22 cellular contexts compared by ENCODE assay signal in genomic region chr2:159072795-159073194, GRCh38.
A peak's percentile ranks its signal among the peaks of the same experiment; 100 is the strongest.
DNase-seq lines count a peak whose midpoint lies in the region; ATAC-seq and TF ChIP-seq lines count a peak whose summit lies in the region.
"Had no signal": no experiment of that assay in that cellular context is flagged by ENCODE, and none has a peak within 500 bp of the region (broad histone marks: within the 10 kb centered on the region; RNA-seq: fewer than 3 reads in every experiment).

No MANE protein-coding gene starts in this region.

- DNase-seq in M059J (ENCODE audit: low read depth) = peak; percentile 80
- no peak for DNase-seq in chondrocyte (ENCODE audit: low spot score)
- DNase-seq in posterior vena cava (ENCODE audit: low spot score) = no peak
- DNase-seq: activated CD4-positive, alpha-beta T cell treated with anti-CD3 and anti-CD28 coated beads, Interleukin-2, amount 50 U/mL, for 1 hour; activated naive CD8-positive, alpha-beta T cell treated with anti-CD3 and anti-CD28 coated beads, Interleukin-2, amount 50 U/mL, for 24 hours; activated T-cell treated with anti-CD3 and anti-CD28 coated beads, Interleukin-2, amount 50 U/mL, for 48 hours; CD4-positive, CD25-positive, alpha-beta regulatory T cell; naive thymus-derived CD4-positive, alpha-beta T cell; NCI-H1092 treated with DMSO at 0.1 percent for 48 hours; NCI-H2171 treated with DMSO at 0.1 percent for 48 hours; NK-92 treated with Interleukin-12 subunit alpha and Interleukin-12 subunit beta, amount 100 ng/mL, for 24 hours; retina; SIG-M5; stimulated activated CD4-positive, alpha-beta T cell treated with anti-CD3 and anti-CD28 coated beads, Interleukin-2, amount 100 ng/mL, for 24 hours; T1000; upper lobe of left lung had no signal

- H3K27ac ChIP-seq in gastroesophageal sphincter = peak overlapping the region in 3 of 4 donors; percentile 23 to 50 (median 47)
- peak overlapping the region; percentile 47 for H3K27ac ChIP-seq in subcutaneous abdominal adipose tissue (ENCODE audit: low read depth, low read length)

- WGBS in gastroesophageal sphincter (ENCODE audit: low coverage in 1 of 2), 2 donors = 42 to 55% methylated on average over 2 of the region's 2 CpGs

- no peak for TF ChIP-seq CTCF in chondrocyte (IDR thresholded peaks at IDR 0.05)
- TF ChIP-seq CTCF in gastroesophageal sphincter (IDR thresholded peaks at IDR 0.05) = no peak

- H3K4me1 Mint-ChIP-seq in chondrocyte (ENCODE audit: low read depth) = peaks cover 61% of the 10 kb centered on the region
- H3K4me1 Mint-ChIP-seq: activated naive CD8-positive, alpha-beta T cell treated with anti-CD3 and anti-CD28 coated beads, Interleukin-2, amount 50 U/mL, for 24 hours; CD4-positive, CD25-positive, alpha-beta regulatory T cell had no signal

- no peak for ATAC-seq in gastroesophageal sphincter
- ATAC-seq in GM21360 (IDR thresholded peaks at IDR 0.05; ENCODE audit: unreplicated experiment) = no peak
- ATAC-seq in GM18519 (IDR thresholded peaks at IDR 0.05; ENCODE audit: low FRiP score, unreplicated experiment) = no peak
- ATAC-seq in HG02840 (IDR thresholded peaks at IDR 0.05; ENCODE audit: low FRiP score, unreplicated experiment) = no peak
- ATAC-seq: activated naive CD8-positive, alpha-beta T cell treated with anti-CD3 and anti-CD28 coated beads, Interleukin-2, amount 50 U/mL, for 24 hours; HepG2; naive thymus-derived CD4-positive, alpha-beta T cell had no signal

- H3K36me3 Mint-ChIP-seq in chondrocyte (ENCODE audit: low read depth) = peaks cover 2% of the 10 kb centered on the region
- H3K36me3 Mint-ChIP-seq: CD4-positive, CD25-positive, alpha-beta regulatory T cell; naive thymus-derived CD4-positive, alpha-beta T cell had no signal

- no peak overlapping the region for H3K4me3 ChIP-seq in gastroesophageal sphincter
- H3K4me3 ChIP-seq in subcutaneous abdominal adipose tissue (ENCODE audit: low read depth in 1 of 5, low read length in 5 of 5) = no peak overlapping the region
- H3K4me3 ChIP-seq: upper lobe of left lung had no signal

- no peak for TF ChIP-seq EP300 in gastroesophageal sphincter (IDR thresholded peaks at IDR 0.05)

- H3K36me3 ChIP-seq in gastroesophageal sphincter (no peaks in the 10 kb centered on the region), subcutaneous abdominal adipose tissue (ENCODE audit: control insufficient read depth in 5 of 5, insufficient read depth in 5 of 5, low read length in 5 of 5) (no peaks in the 10 kb centered on the region)
- H3K36me3 ChIP-seq: upper lobe of left lung had no signal

- no peaks in the 10 kb centered on the region for H3K9me3 Mint-ChIP-seq in chondrocyte (ENCODE audit: low read depth)
- H3K9me3 Mint-ChIP-seq: activated naive CD8-positive, alpha-beta T cell treated with anti-CD3 and anti-CD28 coated beads, Interleukin-2, amount 50 U/mL, for 24 hours; naive thymus-derived CD4-positive, alpha-beta T cell had no signal

- no peak for TF ChIP-seq POLR2A in gastroesophageal sphincter (IDR thresholded peaks at IDR 0.05)

- intact Hi-C loops in posterior vena cava (cut with DNase I) = no loop called here

- H3K9me3 ChIP-seq in gastroesophageal sphincter = no peaks in the 10 kb centered on the region
- no peaks in the 10 kb centered on the region for H3K9me3 ChIP-seq in subcutaneous abdominal adipose tissue (ENCODE audit: control insufficient read depth in 5 of 5, low read length in 5 of 5)
- H3K9me3 ChIP-seq: upper lobe of left lung had no signal

- H3K27me3 ChIP-seq in gastroesophageal sphincter (no peaks in the 10 kb centered on the region), subcutaneous abdominal adipose tissue (ENCODE audit: control insufficient read depth in 5 of 5, insufficient read depth in 4 of 5, low read length in 5 of 5) (no peaks in the 10 kb centered on the region)
- H3K27me3 ChIP-seq: upper lobe of left lung had no signal

- H3K4me3 Mint-ChIP-seq in chondrocyte (ENCODE audit: unreplicated experiment) = no peak overlapping the region
- H3K4me3 Mint-ChIP-seq: activated naive CD8-positive, alpha-beta T cell treated with anti-CD3 and anti-CD28 coated beads, Interleukin-2, amount 50 U/mL, for 24 hours; CD4-positive, CD25-positive, alpha-beta regulatory T cell; naive thymus-derived CD4-positive, alpha-beta T cell had no signal

- H3K9ac ChIP-seq in subcutaneous abdominal adipose tissue (ENCODE audit: low read length in 5 of 5) = peak overlapping the region in 1 of 5 donors; percentile 1

- H3K27me3 Mint-ChIP-seq in chondrocyte (ENCODE audit: low read depth) = no peaks in the 10 kb centered on the region
- H3K27me3 Mint-ChIP-seq: activated naive CD8-positive, alpha-beta T cell treated with anti-CD3 and anti-CD28 coated beads, Interleukin-2, amount 50 U/mL, for 24 hours had no signal

- H3K4me1 ChIP-seq in gastroesophageal sphincter (peaks cover 5 to 69% (median 6%) of the 10 kb centered on the region in 3 donors), subcutaneous abdominal adipose tissue (ENCODE audit: control insufficient read depth in 5 of 5, insufficient read depth in 5 of 5, low read length in 5 of 5) (peaks cover 0 to 38% (median 23%) of the 10 kb centered on the region in 5 donors)

- peak overlapping the region; percentile 89 for H3K27ac Mint-ChIP-seq in chondrocyte (ENCODE audit: unreplicated experiment)
- H3K27ac Mint-ChIP-seq: activated naive CD8-positive, alpha-beta T cell treated with anti-CD3 and anti-CD28 coated beads, Interleukin-2, amount 50 U/mL, for 24 hours; CD4-positive, CD25-positive, alpha-beta regulatory T cell; naive thymus-derived CD4-positive, alpha-beta T cell had no signal
